ENCODE assay signal across 8 cellular contexts in genomic region chr3:120093119-120093922, GRCh38. TPM values are rescaled to one million over a fixed set of nuclear protein-coding genes. Genes with fewer than 3 reads are reported as not detected.
DNase-seq lines count a peak whose midpoint lies in the region; ATAC-seq and TF ChIP-seq lines count a peak whose summit lies in the region.

No MANE protein-coding gene starts in this region.

- H4K20me1 ChIP-seq in GM23248 (ENCODE audit: insufficient read depth), result peaks cover 39% of the 10 kb centered on the region

- H3K9me3 Mint-ChIP-seq in natural killer cell, result no peaks in the 10 kb centered on the region

- no peaks in the 10 kb centered on the region for H3K9me2 ChIP-seq in GM23248 (ENCODE audit: insufficient read depth)

- peak overlapping the region; percentile 95 for H3K4me2 ChIP-seq in GM23248 (ENCODE audit: unreplicated experiment)

- ATAC-seq in HG03045 (IDR thresholded peaks at IDR 0.05; ENCODE audit: unreplicated experiment), result no peak
- ATAC-seq in natural killer cell, result no peak

- H2AFZ ChIP-seq in GM23248, result peak overlapping the region; percentile 68

- H3K9me3 ChIP-seq in GM23248 (ENCODE audit: low read depth), result no peaks in the 10 kb centered on the region
- no peaks in the 10 kb centered on the region for H3K9me3 ChIP-seq in mesodermal cell (ENCODE audit: control insufficient read depth, low read length)
- no peaks in the 10 kb centered on the region for H3K9me3 ChIP-seq in transverse colon

- peak overlapping the region; percentile 100 for H3K4me3 ChIP-seq in GM23248
- H3K4me3 ChIP-seq in coronary artery, result peak overlapping the region; percentile 93
- H3K4me3 ChIP-seq in mesodermal cell (ENCODE audit: extremely low read depth, insufficient read depth, low read length, poor library complexity, severe bottlenecking), result peak overlapping the region; percentile 83
- H3K4me3 ChIP-seq in transverse colon, result peak overlapping the region; percentile 56 to 84 (median 80)

- in situ Hi-C loops in GM23248 (cut with MboI) (no loop called here), transverse colon (cut with MboI; ENCODE audit: low pct_ligation_motif_present in 1 of 4, low pct_unique_long_range_greater_than_20kb in 1 of 4, low sequenced_read_pairs in 3 of 4) (no loop called here)

- H3K27ac Mint-ChIP-seq in natural killer cell, result no peak overlapping the region

- no peaks in the 10 kb centered on the region for H3K27me3 Mint-ChIP-seq in natural killer cell (ENCODE audit: low read depth in 2 of 2)

- intact Hi-C loops in transverse colon (cut with DNase I; ENCODE audit: low total_unique reads) (no loop called here), natural killer cell (cut with micrococcal nuclease) (loop anchor here (5.0 to 10.0 kb wide), 7 partner anchors 41 to 1741 kb away; partner anchors contain the start of genes ARHGAP31, COX17, EAF2 and IQCB1)

- peaks cover 80% of the 10 kb centered on the region for H3K79me2 ChIP-seq in GM23248 (ENCODE audit: insufficient read depth)

- H3K4me1 ChIP-seq in GM23248 (ENCODE audit: insufficient read depth) (peaks cover 36% of the 10 kb centered on the region; the same call in 1 of the 2 replicates), mesodermal cell (ENCODE audit: control insufficient read depth, insufficient read depth, low read length, poor library complexity, severe bottlenecking) (peaks cover 2% of the 10 kb centered on the region), transverse colon (peaks cover 3 to 51% (median 32%) of the 10 kb centered on the region in 4 donors)

- DNase-seq in Ammon's horn (ENCODE audit: low spot score) (peak; percentile 39), GM23248 (peak; percentile 63), RKO (ENCODE audit: low spot score) (peak; percentile 89), coronary artery (ENCODE audit: low spot score) (no peak), transverse colon (peak; percentile 22), natural killer cell (no peak)

- TF ChIP-seq EP300 in transverse colon (IDR thresholded peaks at IDR 0.05; ENCODE audit: low read depth), result no peak

- H3K27ac ChIP-seq in GM23248 (peak overlapping the region; percentile 98), coronary artery (peak overlapping the region; percentile 94 to 100), mesodermal cell (ENCODE audit: low read depth, low read length, severe bottlenecking) (peak overlapping the region; percentile 100), transverse colon (peak overlapping the region; percentile 98 to 100 (median 99))

- H3K4me3 Mint-ChIP-seq in natural killer cell, result no peak overlapping the region

- H3K36me3 Mint-ChIP-seq in natural killer cell, result no peaks in the 10 kb centered on the region

- TF ChIP-seq CTCF in coronary artery (IDR thresholded peaks at IDR 0.05), result no peak
- TF ChIP-seq CTCF in transverse colon (IDR thresholded peaks at IDR 0.05), result no peak
- TF ChIP-seq CTCF in natural killer cell (IDR thresholded peaks at IDR 0.05), result no peak

- 1% methylated on average over 22 of the region's 22 CpGs for WGBS in GM23248 (ENCODE audit: low coverage in 1 of 2, low lambda C conversion rate in 2 of 2, missing lambda C conversion rate in 2 of 2), 2 experiments
- 0 to 1% methylated on average over 3 to 9 of the region's 22 CpGs for WGBS in mesodermal cell (ENCODE audit: insufficient coverage in 2 of 2), 2 experiments
- WGBS in transverse colon (ENCODE audit: low coverage in 1 of 2), 2 donors, result 0% methylated on average over 22 of the region's 22 CpGs

- no peak for TF ChIP-seq POLR2A in transverse colon (IDR thresholded peaks at IDR 0.05)

- no peaks in the 10 kb centered on the region for H3K36me3 ChIP-seq in GM23248 (ENCODE audit: low read depth)
- peaks cover 15% of the 10 kb centered on the region for H3K36me3 ChIP-seq in mesodermal cell (ENCODE audit: control insufficient read depth, insufficient read depth, low read length)
- H3K36me3 ChIP-seq in transverse colon, result no peaks in the 10 kb centered on the region

- H3K4me1 Mint-ChIP-seq in natural killer cell, result peaks cover 21 to 30% of the 10 kb centered on the region in 2 donors

- H3K27me3 ChIP-seq in GM23248 (replicated peaks; ENCODE audit: insufficient read depth), result no peaks in the 10 kb centered on the region
- no peaks in the 10 kb centered on the region for H3K27me3 ChIP-seq in transverse colon

- peak overlapping the region; percentile 97 for H3K9ac ChIP-seq in GM23248

- peaks cover 15% of the 10 kb centered on the region for H3F3A ChIP-seq in GM23248 (ENCODE audit: insufficient read depth)

RNA-seq across cellular contexts. Expression of gene GSK3B, which starts 0.9 kb away (rescaled TPM):
- total RNA-seq in GM23248 (2014; rRNA removed; shearing (Covaris generic)), result 42.6 and 43.1 TPM in 2 replicates
- 19.7 and 21.2 TPM in 2 replicates for polyA plus RNA-seq in GM23248 (2016; fragmentation: Nextera tagmentation; extraction: Ambion mirVana)
- polyA plus RNA-seq in mesodermal cell (2013, experiment 1 of 2), result 60.4 TPM
- 48.9 TPM for polyA plus RNA-seq in mesodermal cell (2013, experiment 2 of 2)
- total RNA-seq in transverse colon (10 to 100 TPM; 14.7 to 35.9 (median 24.2) TPM), natural killer cell (10 to 100 TPM; 61.3 to 67.0 (median 62.7) TPM)

Comparison
In these comparisons a context has a peak if more than half of its experiments do, and no peak if none do; other contexts are left out.
1. DNase-seq: peak in Ammon's horn (single experiment), GM23248 (single experiment), RKO (single experiment) and transverse colon (single experiment); none in coronary artery (single experiment) and natural killer cell (single experiment).
2. Peak in every context shown above with its lines, with median percentiles within 50 percentile points of each other: H3K27ac ChIP-seq and H3K4me3 ChIP-seq.